Comparison of ENCODE assay signal across 30 cellular contexts in the genomic region with DNA sequence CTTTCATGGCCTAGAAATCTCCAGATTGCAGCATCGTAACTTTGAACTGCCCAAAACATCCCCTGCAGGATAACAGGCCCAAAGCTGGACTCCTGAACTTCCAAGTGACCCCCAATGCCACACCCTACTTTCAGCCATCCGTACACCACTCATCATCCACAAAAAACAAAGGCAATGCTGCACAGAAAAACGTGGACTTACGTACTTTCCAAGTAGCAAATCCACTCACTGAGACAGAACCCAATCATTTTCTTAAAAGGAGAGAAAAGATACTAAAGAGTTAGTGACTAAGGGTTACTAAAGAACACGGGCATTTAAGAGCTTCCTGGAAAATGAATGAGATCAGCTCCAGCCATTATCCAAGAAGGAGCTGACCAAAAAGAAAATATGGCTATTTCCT.
DNase-seq lines count a peak whose midpoint lies in the region; ATAC-seq, FAIRE-seq and TF ChIP-seq lines count a peak whose summit lies in the region.
"Had no signal": no experiment of that assay in that cellular context is flagged by ENCODE, and none has a peak within 500 bp of the region (broad histone marks: within the 10 kb centered on the region; RNA-seq: fewer than 3 reads in every experiment).

No MANE protein-coding gene starts in this region.

- CTCF ChIA-PET in endothelial cell of umbilical vein (lab: Charles Lee) = no interaction called here

- H3K4me1 ChIP-seq in right atrium auricular region (peaks cover 0 to 11% of the 10 kb centered on the region in 2 donors), left ventricle myocardium inferior (peaks cover 7% of the 10 kb centered on the region), endothelial cell of umbilical vein (ENCODE audit: control insufficient read depth, extremely low read depth, insufficient read depth, low read length) (no peaks in the 10 kb centered on the region), mucosa of descending colon (ENCODE audit: low read depth) (no peaks in the 10 kb centered on the region)
- H3K4me1 ChIP-seq: BE2C, psoas muscle had no signal

- TF ChIP-seq POLR2A in endothelial cell of umbilical vein (IDR thresholded peaks at IDR 0.05; ENCODE audit: low read depth, low read length) = no peak

- H3K4me2 ChIP-seq in endothelial cell of umbilical vein (ENCODE audit: insufficient read depth, low read length) = no peak overlapping the region
- H3K4me2 ChIP-seq: KMS-11 had no signal

- DNase-seq in right atrium auricular region (ENCODE audit: low spot score) = no peak
- DNase-seq in left ventricle myocardium inferior = no peak
- DNase-seq in endothelial cell of umbilical vein (ENCODE audit: low read depth, low spot score) = peak; percentile 28
- DNase-seq in mucosa of descending colon = no peak
- DNase-seq in stimulated activated CD4-positive, alpha-beta T cell treated with anti-CD3 and anti-CD28 coated beads, Interleukin-4, amount 100 ng/mL, for 4 hours = no peak
- no peak for DNase-seq in mucosa of gallbladder (ENCODE audit: low spot score)
- DNase-seq: 8988T; activated CD4-positive, CD25-positive, alpha-beta regulatory T cell treated with anti-CD3 and anti-CD28 coated beads, Interleukin-2, amount 50 U/mL, for 72 hours; activated CD8-positive, alpha-beta T cell treated with anti-CD3 and anti-CD28 coated beads, Interleukin-2, amount 10 ng/mL, durations not matched to agents 7 days and 5 days; activated effector memory CD4-positive, alpha-beta T cell treated with anti-CD3 and anti-CD28 coated beads, Interleukin-2, amount 50 U/mL, for 16 hours; activated naive CD8-positive, alpha-beta T cell treated with anti-CD3 and anti-CD28 coated beads, Interleukin-2, amount 10 ng/mL, durations not matched to agents 7 days and 5 days; activated T-cell treated with anti-CD3 and anti-CD28 coated beads for 4 hours; BE2C; DMS153; effector CD8-positive, alpha-beta T cell; glutamatergic neuron; GOT3; NCI-H1436 treated with DMSO at 0.1 percent for 48 hours; NCI-H510A treated with DMSO at 0.1 percent for 48 hours; psoas muscle; stimulated activated CD4-positive, alpha-beta T cell treated with anti-CD3 and anti-CD28 coated beads, Interleukin-2, amount 100 ng/mL, for 48 hours; stimulated activated naive CD4-positive, alpha-beta T cell had no signal

- no peak for FAIRE-seq in endothelial cell of umbilical vein (lab: Jason Lieb, UNC)
- FAIRE-seq: G401.6, TTC549 had no signal

- POLR2A ChIA-PET in endothelial cell of umbilical vein (lab: Charles Lee) = no interaction called here

- BruUV-seq in endothelial cell of umbilical vein (replicated peaks; lab: Mats Ljungman, UMichigan) = no TSS peak

- intact Hi-C loops in left ventricle myocardium inferior (cut with micrococcal nuclease) = no loop called here
- intact Hi-C loops in endothelial cell of umbilical vein (cut with micrococcal nuclease) = no loop called here
- intact Hi-C loops in mucosa of descending colon (cut with DNase I, micrococcal nuclease) = no loop called here

- H3K36me3 ChIP-seq in right atrium auricular region (no peaks in the 10 kb centered on the region), left ventricle myocardium inferior (no peaks in the 10 kb centered on the region), endothelial cell of umbilical vein (ENCODE audit: control insufficient read depth in 2 of 2, extremely low read depth in 1 of 2, insufficient read depth in 2 of 2, low read length in 2 of 2) (no peaks in the 10 kb centered on the region), mucosa of descending colon (ENCODE audit: low read depth) (no peaks in the 10 kb centered on the region)
- H3K36me3 ChIP-seq: BE2C, tibial nerve had no signal

- no peak overlapping the region for H3K9ac ChIP-seq in endothelial cell of umbilical vein (replicated peaks; ENCODE audit: extremely low read depth, insufficient read depth, low read length)
- H3K9ac ChIP-seq: KMS-11 had no signal

- no peaks in the 10 kb centered on the region for H3K9me3 ChIP-seq in right atrium auricular region
- H3K9me3 ChIP-seq in left ventricle myocardium inferior (replicated peaks) = peaks cover 7% of the 10 kb centered on the region
- no peaks in the 10 kb centered on the region for H3K9me3 ChIP-seq in endothelial cell of umbilical vein (replicated peaks; ENCODE audit: control insufficient read depth, insufficient read depth, low read length)
- no peaks in the 10 kb centered on the region for H3K9me3 ChIP-seq in mucosa of descending colon
- H3K9me3 ChIP-seq: BE2C, psoas muscle had no signal

- ATAC-seq in mucosa of descending colon = peak; percentile 14
- no peak for ATAC-seq in SK-N-SH treated with all-trans-retinoic acid at 6 μM for 48 hours
- ATAC-seq in HG02763 (IDR thresholded peaks at IDR 0.05; ENCODE audit: unreplicated experiment) = no peak
- ATAC-seq: activated CD8-positive, alpha-beta T cell treated with anti-CD3 and anti-CD28 coated beads, Interleukin-2, amount 10 ng/mL, durations not matched to agents 7 days and 5 days; esophagus mucosa; Panc1; psoas muscle had no signal

- H3K9me1 ChIP-seq in endothelial cell of umbilical vein (replicated peaks; ENCODE audit: control insufficient read depth, extremely low read depth, insufficient read depth, low read length) = no peaks in the 10 kb centered on the region

- dilution Hi-C loops in endothelial cell of umbilical vein (cut with MboI; ENCODE audit: extremely low pct_ligation_motif_present, low sequenced_read_pairs) = no loop called here

- no peaks in the 10 kb centered on the region for H3K27me3 ChIP-seq in right atrium auricular region
- no peaks in the 10 kb centered on the region for H3K27me3 ChIP-seq in left ventricle myocardium inferior (ENCODE audit: low read depth)
- H3K27me3 ChIP-seq in endothelial cell of umbilical vein (ENCODE audit: control insufficient read depth in 2 of 2, insufficient read depth in 2 of 2, low read length in 2 of 2) = no peaks in the 10 kb centered on the region
- H3K27me3 ChIP-seq: BE2C, tibial nerve had no signal

- H3K4me3 ChIP-seq in right atrium auricular region (no peak overlapping the region), left ventricle myocardium inferior (no peak overlapping the region), endothelial cell of umbilical vein (replicated peaks in 1 of 3; ENCODE audit: insufficient read depth in 1 of 3, low read depth in 1 of 3, low read length in 3 of 3) (no peak overlapping the region), mucosa of descending colon (no peak overlapping the region)
- H3K4me3 ChIP-seq: psoas muscle, tibial nerve had no signal

- H4K20me1 ChIP-seq in endothelial cell of umbilical vein (replicated peaks; ENCODE audit: control insufficient read depth, extremely low read depth, insufficient read depth, low read length) = no peaks in the 10 kb centered on the region

- no peaks in the 10 kb centered on the region for H3K79me2 ChIP-seq in endothelial cell of umbilical vein (ENCODE audit: control insufficient read depth, insufficient read depth, low read length)

- H3K27ac ChIP-seq in right atrium auricular region (peak overlapping the region; percentile 11 to 33), left ventricle myocardium inferior (replicated peaks) (no peak overlapping the region), endothelial cell of umbilical vein (ENCODE audit: insufficient read depth, low read depth, low read length) (no peak overlapping the region)
- H3K27ac ChIP-seq: KMS-11, psoas muscle had no signal

- peak overlapping the region; percentile 19 for H2AFZ ChIP-seq in endothelial cell of umbilical vein (ENCODE audit: low read depth, low read length)

- TF ChIP-seq CTCF in right atrium auricular region (IDR thresholded peaks at IDR 0.05) (no peak), left ventricle myocardium inferior (IDR thresholded peaks at IDR 0.05; ENCODE audit: borderline replicate concordance) (no peak), endothelial cell of umbilical vein (IDR thresholded peaks at IDR 0.05; ENCODE audit: extremely low read depth in 1 of 2, insufficient read depth in 1 of 2, low read depth in 1 of 2, low read length in 2 of 2) (no peak), mucosa of descending colon (IDR thresholded peaks at IDR 0.05) (no peak)

TF ChIP-seq in endothelial cell of umbilical vein, 7 proteins besides CTCF, POLR2A, EP300 and RAD21:
- TF ChIP-seq MYC (IDR thresholded peaks at IDR 0.05; ENCODE audit: low read depth, low read length) (no peak), JUN (IDR thresholded peaks at IDR 0.05; ENCODE audit: borderline replicate concordance, insufficient read depth, insufficient read length, low read depth) (no peak), FOS (IDR thresholded peaks at IDR 0.05; ENCODE audit: borderline replicate concordance, insufficient read depth, low read length) (no peak), GATA2 (IDR thresholded peaks at IDR 0.05; ENCODE audit: insufficient read depth, insufficient read length, low read depth, low read length) (no peak), EZH2 (IDR thresholded peaks at IDR 0.05; ENCODE audit: borderline replicate concordance, low read depth, low read length, severe bottlenecking) (no peak), POLR2AphosphoS5 (IDR thresholded peaks at IDR 0.05; ENCODE audit: insufficient read depth, low read depth, low read length) (no peak)
- TF ChIP-seq, protein P1, sequence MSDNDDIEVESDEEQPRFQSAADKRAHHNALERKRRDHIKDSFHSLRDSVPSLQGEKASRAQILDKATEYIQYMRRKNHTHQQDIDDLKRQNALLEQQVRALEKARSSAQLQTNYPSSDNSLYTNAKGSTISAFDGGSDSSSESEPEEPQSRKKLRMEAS (IDR thresholded peaks at IDR 0.05; ENCODE audit: insufficient read depth, insufficient read length) = no peak

TF ChIP-seq in SK-N-SH treated with all-trans-retinoic acid at 6 μM for 48 hours, 23 proteins besides CTCF, POLR2A, EP300 and RAD21 (continues in another document):
- no peak for TF ChIP-seq ARNTL (CRISPR knock-in tag; IDR thresholded peaks at IDR 0.05; ENCODE audit: borderline replicate concordance, low read depth)
- no peak for TF ChIP-seq ZFP30 (CRISPR knock-in tag; IDR thresholded peaks at IDR 0.05)
- TF ChIP-seq, protein P2, sequence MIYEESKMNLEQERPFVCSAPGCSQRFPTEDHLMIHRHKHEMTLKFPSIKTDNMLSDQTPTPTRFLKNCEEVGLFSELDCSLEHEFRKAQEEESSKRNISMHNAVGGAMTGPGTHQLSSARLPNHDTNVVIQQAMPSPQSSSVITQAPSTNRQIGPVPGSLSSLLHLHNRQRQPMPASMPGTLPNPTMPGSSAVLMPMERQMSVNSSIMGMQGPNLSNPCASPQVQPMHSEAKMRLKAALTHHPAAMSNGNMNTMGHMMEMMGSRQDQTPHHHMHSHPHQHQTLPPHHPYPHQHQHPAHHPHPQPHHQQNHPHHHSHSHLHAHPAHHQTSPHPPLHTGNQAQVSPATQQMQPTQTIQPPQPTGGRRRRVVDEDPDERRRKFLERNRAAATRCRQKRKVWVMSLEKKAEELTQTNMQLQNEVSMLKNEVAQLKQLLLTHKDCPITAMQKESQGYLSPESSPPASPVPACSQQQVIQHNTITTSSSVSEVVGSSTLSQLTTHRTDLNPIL (CRISPR knock-in tag; IDR thresholded peaks at IDR 0.05; ENCODE audit: low read depth) = no peak
- no peak for TF ChIP-seq ZNF8 (CRISPR knock-in tag; IDR thresholded peaks at IDR 0.05)

Comparison
In these comparisons a context has a peak if more than half of its experiments do, and no peak if none do; other contexts are left out.
1. H3K27ac ChIP-seq: peak in right atrium auricular region (2 of 2); none in left ventricle myocardium inferior (single experiment) and endothelial cell of umbilical vein (single experiment).